In genomic region chr6:43509984-43510826, GRCh38 we compare ENCODE assay signal across 1 cellular context.
TF ChIP-seq lines count a peak whose summit lies in the region.

TSS of gene LRRC73 (minus strand) at chr6:43510346. CDS start at chr6:43509785, 561 bp downstream.

TF ChIP-seq in K562, 482 proteins besides CTCF, POLR2A, EP300 and RAD21 (continued from another document and continues in another):
- TF ChIP-seq, protein P1, sequence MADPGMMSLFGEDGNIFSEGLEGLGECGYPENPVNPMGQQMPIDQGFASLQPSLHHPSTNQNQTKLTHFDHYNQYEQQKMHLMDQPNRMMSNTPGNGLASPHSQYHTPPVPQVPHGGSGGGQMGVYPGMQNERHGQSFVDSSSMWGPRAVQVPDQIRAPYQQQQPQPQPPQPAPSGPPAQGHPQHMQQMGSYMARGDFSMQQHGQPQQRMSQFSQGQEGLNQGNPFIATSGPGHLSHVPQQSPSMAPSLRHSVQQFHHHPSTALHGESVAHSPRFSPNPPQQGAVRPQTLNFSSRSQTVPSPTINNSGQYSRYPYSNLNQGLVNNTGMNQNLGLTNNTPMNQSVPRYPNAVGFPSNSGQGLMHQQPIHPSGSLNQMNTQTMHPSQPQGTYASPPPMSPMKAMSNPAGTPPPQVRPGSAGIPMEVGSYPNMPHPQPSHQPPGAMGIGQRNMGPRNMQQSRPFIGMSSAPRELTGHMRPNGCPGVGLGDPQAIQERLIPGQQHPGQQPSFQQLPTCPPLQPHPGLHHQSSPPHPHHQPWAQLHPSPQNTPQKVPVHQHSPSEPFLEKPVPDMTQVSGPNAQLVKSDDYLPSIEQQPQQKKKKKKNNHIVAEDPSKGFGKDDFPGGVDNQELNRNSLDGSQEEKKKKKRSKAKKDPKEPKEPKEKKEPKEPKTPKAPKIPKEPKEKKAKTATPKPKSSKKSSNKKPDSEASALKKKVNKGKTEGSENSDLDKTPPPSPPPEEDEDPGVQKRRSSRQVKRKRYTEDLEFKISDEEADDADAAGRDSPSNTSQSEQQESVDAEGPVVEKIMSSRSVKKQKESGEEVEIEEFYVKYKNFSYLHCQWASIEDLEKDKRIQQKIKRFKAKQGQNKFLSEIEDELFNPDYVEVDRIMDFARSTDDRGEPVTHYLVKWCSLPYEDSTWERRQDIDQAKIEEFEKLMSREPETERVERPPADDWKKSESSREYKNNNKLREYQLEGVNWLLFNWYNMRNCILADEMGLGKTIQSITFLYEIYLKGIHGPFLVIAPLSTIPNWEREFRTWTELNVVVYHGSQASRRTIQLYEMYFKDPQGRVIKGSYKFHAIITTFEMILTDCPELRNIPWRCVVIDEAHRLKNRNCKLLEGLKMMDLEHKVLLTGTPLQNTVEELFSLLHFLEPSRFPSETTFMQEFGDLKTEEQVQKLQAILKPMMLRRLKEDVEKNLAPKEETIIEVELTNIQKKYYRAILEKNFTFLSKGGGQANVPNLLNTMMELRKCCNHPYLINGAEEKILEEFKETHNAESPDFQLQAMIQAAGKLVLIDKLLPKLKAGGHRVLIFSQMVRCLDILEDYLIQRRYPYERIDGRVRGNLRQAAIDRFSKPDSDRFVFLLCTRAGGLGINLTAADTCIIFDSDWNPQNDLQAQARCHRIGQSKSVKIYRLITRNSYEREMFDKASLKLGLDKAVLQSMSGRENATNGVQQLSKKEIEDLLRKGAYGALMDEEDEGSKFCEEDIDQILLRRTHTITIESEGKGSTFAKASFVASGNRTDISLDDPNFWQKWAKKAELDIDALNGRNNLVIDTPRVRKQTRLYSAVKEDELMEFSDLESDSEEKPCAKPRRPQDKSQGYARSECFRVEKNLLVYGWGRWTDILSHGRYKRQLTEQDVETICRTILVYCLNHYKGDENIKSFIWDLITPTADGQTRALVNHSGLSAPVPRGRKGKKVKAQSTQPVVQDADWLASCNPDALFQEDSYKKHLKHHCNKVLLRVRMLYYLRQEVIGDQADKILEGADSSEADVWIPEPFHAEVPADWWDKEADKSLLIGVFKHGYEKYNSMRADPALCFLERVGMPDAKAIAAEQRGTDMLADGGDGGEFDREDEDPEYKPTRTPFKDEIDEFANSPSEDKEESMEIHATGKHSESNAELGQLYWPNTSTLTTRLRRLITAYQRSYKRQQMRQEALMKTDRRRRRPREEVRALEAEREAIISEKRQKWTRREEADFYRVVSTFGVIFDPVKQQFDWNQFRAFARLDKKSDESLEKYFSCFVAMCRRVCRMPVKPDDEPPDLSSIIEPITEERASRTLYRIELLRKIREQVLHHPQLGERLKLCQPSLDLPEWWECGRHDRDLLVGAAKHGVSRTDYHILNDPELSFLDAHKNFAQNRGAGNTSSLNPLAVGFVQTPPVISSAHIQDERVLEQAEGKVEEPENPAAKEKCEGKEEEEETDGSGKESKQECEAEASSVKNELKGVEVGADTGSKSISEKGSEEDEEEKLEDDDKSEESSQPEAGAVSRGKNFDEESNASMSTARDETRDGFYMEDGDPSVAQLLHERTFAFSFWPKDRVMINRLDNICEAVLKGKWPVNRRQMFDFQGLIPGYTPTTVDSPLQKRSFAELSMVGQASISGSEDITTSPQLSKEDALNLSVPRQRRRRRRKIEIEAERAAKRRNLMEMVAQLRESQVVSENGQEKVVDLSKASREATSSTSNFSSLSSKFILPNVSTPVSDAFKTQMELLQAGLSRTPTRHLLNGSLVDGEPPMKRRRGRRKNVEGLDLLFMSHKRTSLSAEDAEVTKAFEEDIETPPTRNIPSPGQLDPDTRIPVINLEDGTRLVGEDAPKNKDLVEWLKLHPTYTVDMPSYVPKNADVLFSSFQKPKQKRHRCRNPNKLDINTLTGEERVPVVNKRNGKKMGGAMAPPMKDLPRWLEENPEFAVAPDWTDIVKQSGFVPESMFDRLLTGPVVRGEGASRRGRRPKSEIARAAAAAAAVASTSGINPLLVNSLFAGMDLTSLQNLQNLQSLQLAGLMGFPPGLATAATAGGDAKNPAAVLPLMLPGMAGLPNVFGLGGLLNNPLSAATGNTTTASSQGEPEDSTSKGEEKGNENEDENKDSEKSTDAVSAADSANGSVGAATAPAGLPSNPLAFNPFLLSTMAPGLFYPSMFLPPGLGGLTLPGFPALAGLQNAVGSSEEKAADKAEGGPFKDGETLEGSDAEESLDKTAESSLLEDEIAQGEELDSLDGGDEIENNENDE (IDR thresholded peaks at IDR 0.05; ENCODE audit: low read depth, low read length), result no peak
- TF ChIP-seq NFIC (IDR thresholded peaks at IDR 0.05) (0 out of 2 replicates have a peak, but pooled peaks have one; percentile 8), BRD9 (IDR thresholded peaks at IDR 0.05; ENCODE audit: low read depth, partially characterized antibody) (no peak), CXXC5 (CRISPR knock-in tag; IDR thresholded peaks at IDR 0.05) (peak; percentile 89), ARNT (IDR thresholded peaks at IDR 0.05) (no peak), POU5F1 (IDR thresholded peaks at IDR 0.05; ENCODE audit: borderline replicate concordance, low read depth, low read length, partially characterized antibody) (no peak), SAP30 (IDR thresholded peaks at IDR 0.05; ENCODE audit: borderline replicate concordance, insufficient read depth, low read depth, low read length, poor library complexity, severe bottlenecking) (peak; percentile 74), CREB1 (IDR thresholded peaks at IDR 0.05) (peak; percentile 87), CREB1 (CRISPR knock-in tag; IDR thresholded peaks at IDR 0.05) (peak; percentile 89), RBBP5 (IDR thresholded peaks at IDR 0.05; ENCODE audit: borderline replicate concordance, insufficient read depth, low read length, poor library complexity, severe bottlenecking) (no peak), ZNF740 (CRISPR knock-in tag; IDR thresholded peaks at IDR 0.05) (0 out of 2 replicates have a peak, but pooled peaks have one; percentile 40), ZNF740 (tag; IDR thresholded peaks at IDR 0.05) (no peak), ZNF830 (CRISPR knock-in tag; IDR thresholded peaks at IDR 0.05) (peak; percentile 91), PRPF4 (IDR thresholded peaks at IDR 0.05; ENCODE audit: insufficient read depth, low read depth, low read length, poor library complexity, severe bottlenecking) (no peak), CAMTA2 (CRISPR knock-in tag; conservative IDR thresholded peaks at IDR 0.05) (no peak), ELF1 (tag; IDR thresholded peaks at IDR 0.05) (no peak), ZNF778 (CRISPR knock-in tag; IDR thresholded peaks at IDR 0.05) (no peak), TRIM24 (IDR thresholded peaks at IDR 0.05) (no peak), JUN (IDR thresholded peaks at IDR 0.05; ENCODE audit: borderline replicate concordance, low read depth, low read length) (no peak), JUN (CRISPR knock-in tag; IDR thresholded peaks at IDR 0.05; ENCODE audit: borderline replicate concordance) (peak; percentile 62; the same call in 1 of the 2 replicates), BCOR (IDR thresholded peaks at IDR 0.05) (no peak), STAT5B (CRISPR knock-in tag; IDR thresholded peaks at IDR 0.05) (no peak), THAP12 (CRISPR knock-in tag; IDR thresholded peaks at IDR 0.05) (peak; percentile 48; the same call in 1 of the 2 replicates), OTX1 (CRISPR knock-in tag; IDR thresholded peaks at IDR 0.05) (no peak), ZNF408 (CRISPR knock-in tag; IDR thresholded peaks at IDR 0.05; ENCODE audit: low read depth) (no peak), FIP1L1 (IDR thresholded peaks at IDR 0.05; ENCODE audit: low read depth, low read length, poor library complexity, severe bottlenecking) (peak; percentile 56)
- TF ChIP-seq, protein P2, sequence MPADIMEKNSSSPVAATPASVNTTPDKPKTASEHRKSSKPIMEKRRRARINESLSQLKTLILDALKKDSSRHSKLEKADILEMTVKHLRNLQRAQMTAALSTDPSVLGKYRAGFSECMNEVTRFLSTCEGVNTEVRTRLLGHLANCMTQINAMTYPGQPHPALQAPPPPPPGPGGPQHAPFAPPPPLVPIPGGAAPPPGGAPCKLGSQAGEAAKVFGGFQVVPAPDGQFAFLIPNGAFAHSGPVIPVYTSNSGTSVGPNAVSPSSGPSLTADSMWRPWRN (IDR thresholded peaks at IDR 0.05; ENCODE audit: low read depth), result no peak
- TF ChIP-seq, protein P3, sequence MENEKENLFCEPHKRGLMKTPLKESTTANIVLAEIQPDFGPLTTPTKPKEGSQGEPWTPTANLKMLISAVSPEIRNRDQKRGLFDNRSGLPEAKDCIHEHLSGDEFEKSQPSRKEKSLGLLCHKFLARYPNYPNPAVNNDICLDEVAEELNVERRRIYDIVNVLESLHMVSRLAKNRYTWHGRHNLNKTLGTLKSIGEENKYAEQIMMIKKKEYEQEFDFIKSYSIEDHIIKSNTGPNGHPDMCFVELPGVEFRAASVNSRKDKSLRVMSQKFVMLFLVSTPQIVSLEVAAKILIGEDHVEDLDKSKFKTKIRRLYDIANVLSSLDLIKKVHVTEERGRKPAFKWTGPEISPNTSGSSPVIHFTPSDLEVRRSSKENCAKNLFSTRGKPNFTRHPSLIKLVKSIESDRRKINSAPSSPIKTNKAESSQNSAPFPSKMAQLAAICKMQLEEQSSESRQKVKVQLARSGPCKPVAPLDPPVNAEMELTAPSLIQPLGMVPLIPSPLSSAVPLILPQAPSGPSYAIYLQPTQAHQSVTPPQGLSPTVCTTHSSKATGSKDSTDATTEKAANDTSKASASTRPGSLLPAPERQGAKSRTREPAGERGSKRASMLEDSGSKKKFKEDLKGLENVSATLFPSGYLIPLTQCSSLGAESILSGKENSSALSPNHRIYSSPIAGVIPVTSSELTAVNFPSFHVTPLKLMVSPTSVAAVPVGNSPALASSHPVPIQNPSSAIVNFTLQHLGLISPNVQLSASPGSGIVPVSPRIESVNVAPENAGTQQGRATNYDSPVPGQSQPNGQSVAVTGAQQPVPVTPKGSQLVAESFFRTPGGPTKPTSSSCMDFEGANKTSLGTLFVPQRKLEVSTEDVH (IDR thresholded peaks at IDR 0.05; ENCODE audit: low read depth, partially characterized antibody), result peak; percentile 58
- TF ChIP-seq, protein P4, sequence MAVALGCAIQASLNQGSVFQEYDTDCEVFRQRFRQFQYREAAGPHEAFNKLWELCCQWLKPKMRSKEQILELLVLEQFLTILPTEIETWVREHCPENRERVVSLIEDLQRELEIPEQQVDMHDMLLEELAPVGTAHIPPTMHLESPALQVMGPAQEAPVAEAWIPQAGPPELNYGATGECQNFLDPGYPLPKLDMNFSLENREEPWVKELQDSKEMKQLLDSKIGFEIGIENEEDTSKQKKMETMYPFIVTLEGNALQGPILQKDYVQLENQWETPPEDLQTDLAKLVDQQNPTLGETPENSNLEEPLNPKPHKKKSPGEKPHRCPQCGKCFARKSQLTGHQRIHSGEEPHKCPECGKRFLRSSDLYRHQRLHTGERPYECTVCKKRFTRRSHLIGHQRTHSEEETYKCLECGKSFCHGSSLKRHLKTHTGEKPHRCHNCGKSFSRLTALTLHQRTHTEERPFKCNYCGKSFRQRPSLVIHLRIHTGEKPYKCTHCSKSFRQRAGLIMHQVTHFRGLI (CRISPR knock-in tag; IDR thresholded peaks at IDR 0.05), result no peak
- TF ChIP-seq, protein P5, sequence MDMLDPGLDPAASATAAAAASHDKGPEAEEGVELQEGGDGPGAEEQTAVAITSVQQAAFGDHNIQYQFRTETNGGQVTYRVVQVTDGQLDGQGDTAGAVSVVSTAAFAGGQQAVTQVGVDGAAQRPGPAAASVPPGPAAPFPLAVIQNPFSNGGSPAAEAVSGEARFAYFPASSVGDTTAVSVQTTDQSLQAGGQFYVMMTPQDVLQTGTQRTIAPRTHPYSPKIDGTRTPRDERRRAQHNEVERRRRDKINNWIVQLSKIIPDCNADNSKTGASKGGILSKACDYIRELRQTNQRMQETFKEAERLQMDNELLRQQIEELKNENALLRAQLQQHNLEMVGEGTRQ (CRISPR knock-in tag; IDR thresholded peaks at IDR 0.05), result no peak
- TF ChIP-seq, protein P6, sequence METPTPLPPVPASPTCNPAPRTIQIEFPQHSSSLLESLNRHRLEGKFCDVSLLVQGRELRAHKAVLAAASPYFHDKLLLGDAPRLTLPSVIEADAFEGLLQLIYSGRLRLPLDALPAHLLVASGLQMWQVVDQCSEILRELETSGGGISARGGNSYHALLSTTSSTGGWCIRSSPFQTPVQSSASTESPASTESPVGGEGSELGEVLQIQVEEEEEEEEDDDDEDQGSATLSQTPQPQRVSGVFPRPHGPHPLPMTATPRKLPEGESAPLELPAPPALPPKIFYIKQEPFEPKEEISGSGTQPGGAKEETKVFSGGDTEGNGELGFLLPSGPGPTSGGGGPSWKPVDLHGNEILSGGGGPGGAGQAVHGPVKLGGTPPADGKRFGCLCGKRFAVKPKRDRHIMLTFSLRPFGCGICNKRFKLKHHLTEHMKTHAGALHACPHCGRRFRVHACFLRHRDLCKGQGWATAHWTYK (CRISPR knock-in tag; IDR thresholded peaks at IDR 0.05), result peak; percentile 48; the same call in 1 of the 2 replicates
- TF ChIP-seq, protein P7, sequence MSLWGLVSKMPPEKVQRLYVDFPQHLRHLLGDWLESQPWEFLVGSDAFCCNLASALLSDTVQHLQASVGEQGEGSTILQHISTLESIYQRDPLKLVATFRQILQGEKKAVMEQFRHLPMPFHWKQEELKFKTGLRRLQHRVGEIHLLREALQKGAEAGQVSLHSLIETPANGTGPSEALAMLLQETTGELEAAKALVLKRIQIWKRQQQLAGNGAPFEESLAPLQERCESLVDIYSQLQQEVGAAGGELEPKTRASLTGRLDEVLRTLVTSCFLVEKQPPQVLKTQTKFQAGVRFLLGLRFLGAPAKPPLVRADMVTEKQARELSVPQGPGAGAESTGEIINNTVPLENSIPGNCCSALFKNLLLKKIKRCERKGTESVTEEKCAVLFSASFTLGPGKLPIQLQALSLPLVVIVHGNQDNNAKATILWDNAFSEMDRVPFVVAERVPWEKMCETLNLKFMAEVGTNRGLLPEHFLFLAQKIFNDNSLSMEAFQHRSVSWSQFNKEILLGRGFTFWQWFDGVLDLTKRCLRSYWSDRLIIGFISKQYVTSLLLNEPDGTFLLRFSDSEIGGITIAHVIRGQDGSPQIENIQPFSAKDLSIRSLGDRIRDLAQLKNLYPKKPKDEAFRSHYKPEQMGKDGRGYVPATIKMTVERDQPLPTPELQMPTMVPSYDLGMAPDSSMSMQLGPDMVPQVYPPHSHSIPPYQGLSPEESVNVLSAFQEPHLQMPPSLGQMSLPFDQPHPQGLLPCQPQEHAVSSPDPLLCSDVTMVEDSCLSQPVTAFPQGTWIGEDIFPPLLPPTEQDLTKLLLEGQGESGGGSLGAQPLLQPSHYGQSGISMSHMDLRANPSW (CRISPR knock-in tag; IDR thresholded peaks at IDR 0.05), result no peak
